ENCODE assay signal across 8 cellular contexts in genomic region chr12:107670999-107671643, GRCh38. TPM values are rescaled to one million over a fixed set of nuclear protein-coding genes. Genes with fewer than 3 reads are reported as not detected.
DNase-seq lines count a peak whose midpoint lies in the region; ATAC-seq and TF ChIP-seq lines count a peak whose summit lies in the region.

No MANE protein-coding gene starts in this region.

- no peaks in the 10 kb centered on the region for H3K36me3 Mint-ChIP-seq in T-helper 17 cell (ENCODE audit: low read depth)

- peaks cover 8% of the 10 kb centered on the region for H3K4me1 Mint-ChIP-seq in T-helper 17 cell

- no peaks in the 10 kb centered on the region for H3K9me3 ChIP-seq in T-helper 17 cell (ENCODE audit: control insufficient read depth, low read length, poor library complexity, severe bottlenecking)

- DNase-seq in ACHN (peak; percentile 41), T-helper 17 cell (peak in 1 of 3 donors; percentile 9), epithelial cell of proximal tubule (ENCODE audit: low read depth) (no peak), renal cortical epithelial cell (ENCODE audit: low read depth) (peak; percentile 35), OCI-M2 (lab: John Stamatoyannopoulos, UW; ENCODE audit: unreplicated experiment) (no peak)

- H3K27me3 Mint-ChIP-seq in T-helper 17 cell: peaks cover 26% of the 10 kb centered on the region

- TF ChIP-seq CTCF in epithelial cell of proximal tubule (conservative IDR thresholded peaks at IDR 0.05; ENCODE audit: low read depth, low read length): peak; percentile 80

- in situ Hi-C loops in ACHN (cut with HindIII; ENCODE audit: low pct_ligation_motif_present, low pct_unique_long_range_greater_than_20kb, low sequenced_read_pairs): no loop called here

- peak; percentile 50 for ATAC-seq in GM19463 (IDR thresholded peaks at IDR 0.05; ENCODE audit: unreplicated experiment)
- ATAC-seq in T-helper 17 cell: peak; percentile 71
- ATAC-seq in GM19395 (IDR thresholded peaks at IDR 0.05; ENCODE audit: unreplicated experiment): no peak
- ATAC-seq in GM21447 (IDR thresholded peaks at IDR 0.05; ENCODE audit: unreplicated experiment): no peak

- no peak overlapping the region for H3K4me3 Mint-ChIP-seq in T-helper 17 cell

- H3K27ac Mint-ChIP-seq in T-helper 17 cell: no peak overlapping the region

- H3K4me3 ChIP-seq in epithelial cell of proximal tubule (ENCODE audit: low read depth, low read length): no peak overlapping the region

RNA-seq across cellular contexts. Expression of gene PWP1, which starts 14.5 kb away (rescaled TPM):
- total RNA-seq in T-helper 17 cell (10 to 100 TPM; 24.8 to 26.9 TPM), epithelial cell of proximal tubule (103 and 168 TPM in 2 replicates), renal cortical epithelial cell (117 and 151 TPM in 2 replicates)

Comparison
In these comparisons a context has a peak if more than half of its experiments do, and no peak if none do; other contexts are left out.
1. DNase-seq: peak in ACHN (single experiment) and renal cortical epithelial cell (single experiment); none in epithelial cell of proximal tubule (single experiment) and OCI-M2 (single experiment).
2. ATAC-seq: peak in GM19463 (single experiment) and T-helper 17 cell (single experiment); none in GM19395 (single experiment) and GM21447 (single experiment).